In genomic region chr17:34358631-34359030, GRCh38 we compare ENCODE assay signal across 34 cellular contexts. TPM values are rescaled to one million over a fixed set of nuclear protein-coding genes. Genes with fewer than 3 reads are reported as not detected.
"Had no signal": no experiment of that assay in that cellular context is flagged by ENCODE, and none has a peak within 500 bp of the region (broad histone marks: within the 10 kb centered on the region; RNA-seq: fewer than 3 reads in every experiment).

No MANE protein-coding gene starts in this region.

- H3K4me1 Mint-ChIP-seq: mesothelial cell of epicardium; naive B cell; natural killer cell; nephron progenitor cell; stimulated activated naive CD8-positive, alpha-beta T cell treated with anti-CD3 and anti-CD28 coated beads, Interleukin-15, amount 100 ng/mL, for 72 hours had no signal

- H3K4me3 ChIP-seq: left ventricle myocardium inferior, lung, ovary, right atrium auricular region, right lobe of liver, smooth muscle cell, tibial nerve, upper lobe of left lung, vagina had no signal

- H3K9me3 ChIP-seq: ovary, right lobe of liver, tibial nerve, upper lobe of left lung, vagina had no signal

- H3K27ac ChIP-seq: left ventricle myocardium inferior, ovary, right atrium auricular region, right lobe of liver, tibial nerve, upper lobe of left lung, vagina had no signal

- H3K36me3 Mint-ChIP-seq: immature natural killer cell, mesothelial cell of epicardium, naive B cell, natural killer cell had no signal

- H3K36me3 ChIP-seq: left ventricle myocardium inferior, ovary, right atrium auricular region, right lobe of liver, tibial nerve, upper lobe of left lung, vagina had no signal

- DNase-seq: hypothalamus; immature natural killer cell; left ventricle myocardium inferior; mesendoderm; naive B cell; natural killer cell; nephron progenitor cell; ovary; right lobe of liver; stimulated activated CD4-positive, alpha-beta T cell treated with anti-CD3 and anti-CD28 coated beads, Interleukin-1b, Interleukin-23, amount 100 ng/mL, for 48 hours; stimulated activated CD4-positive, alpha-beta T cell treated with anti-CD3 and anti-CD28 coated beads, Interleukin-2, amount 100 ng/mL, for 48 hours; stimulated activated CD4-positive, alpha-beta T cell treated with anti-CD3 and anti-CD28 coated beads, Interleukin-4, amount 100 ng/mL, for 4 hours; stimulated activated CD8-positive, alpha-beta memory T cell treated with anti-CD3 and anti-CD28 coated beads, Interleukin-4, amount 100 ng/mL, for 48 hours; stimulated activated naive CD4-positive, alpha-beta T cell treated with Interleukin-2 at 50 U/mL for 16 hours; stimulated activated naive CD8-positive, alpha-beta T cell treated with anti-CD3 and anti-CD28 coated beads, Interleukin-15, amount 100 ng/mL, for 72 hours; substantia nigra; upper lobe of left lung had no signal

- H3K4me3 Mint-ChIP-seq: immature natural killer cell; mesothelial cell of epicardium; naive B cell; natural killer cell; nephron progenitor cell; stimulated activated memory B cell treated with anti-CD40 and anti-IgM and Interleukin-4, amounts not matched to agents 10 μg/mL and 1 μg/mL and 100 μg/mL, for 72 hours; stimulated activated naive CD8-positive, alpha-beta T cell treated with anti-CD3 and anti-CD28 coated beads, Interleukin-15, amount 100 ng/mL, for 72 hours had no signal

- ATAC-seq: natural killer cell; right lobe of liver; stimulated activated memory B cell treated with anti-CD40 and anti-IgM and Interleukin-4, amounts not matched to agents 10 μg/mL and 1 μg/mL and 100 μg/mL, for 72 hours; stimulated activated naive CD8-positive, alpha-beta T cell treated with anti-CD3 and anti-CD28 coated beads, Interleukin-15, amount 100 ng/mL, for 72 hours had no signal

- H3K4me1 ChIP-seq: right lobe of liver, vagina had no signal

- H3K27ac Mint-ChIP-seq: immature natural killer cell; mesothelial cell of epicardium; natural killer cell; nephron progenitor cell; progenitor cell of endocrine pancreas; stimulated activated memory B cell treated with anti-CD40 and anti-IgM and Interleukin-4, amounts not matched to agents 10 μg/mL and 1 μg/mL and 100 μg/mL, for 72 hours; stimulated activated naive CD8-positive, alpha-beta T cell treated with anti-CD3 and anti-CD28 coated beads, Interleukin-15, amount 100 ng/mL, for 72 hours had no signal

- H3K27me3 ChIP-seq: ovary, right atrium auricular region, right lobe of liver, tibial nerve, upper lobe of left lung, vagina had no signal

- H3K9me3 Mint-ChIP-seq: immature natural killer cell; natural killer cell; stimulated activated naive CD8-positive, alpha-beta T cell treated with anti-CD3 and anti-CD28 coated beads, Interleukin-15, amount 100 ng/mL, for 72 hours had no signal

- H3K4me2 ChIP-seq: smooth muscle cell had no signal

RNA-seq across cellular contexts. Expression of gene CCL13, which starts 2.4 kb away (rescaled TPM):
- total RNA-seq: kidney epithelial cell, mesothelial cell of epicardium, mononuclear cell, natural killer cell, progenitor cell of endocrine pancreas, pulmonary artery endothelial cell, renal cortical epithelial cell, smooth muscle cell had no signal

RNA-seq across cellular contexts. Expression of gene CCL1, which starts 4.4 kb away (rescaled TPM):
- total RNA-seq: kidney epithelial cell, left ventricle myocardium inferior, lower leg skin, lung, mesothelial cell of epicardium, mononuclear cell, natural killer cell, omental fat pad, ovary, progenitor cell of endocrine pancreas, pulmonary artery endothelial cell, renal cortical epithelial cell, right atrium auricular region, right lobe of liver, skeletal muscle tissue, smooth muscle cell, temporal lobe, tibial nerve, upper lobe of left lung, urinary bladder, vagina had no signal

RNA-seq across cellular contexts. Expression of gene CCL8, which starts 39.4 kb away (rescaled TPM):
- total RNA-seq: kidney epithelial cell, lower leg skin, mesothelial cell of epicardium, mononuclear cell, natural killer cell, progenitor cell of endocrine pancreas, pulmonary artery endothelial cell, renal cortical epithelial cell, smooth muscle cell, tibial nerve had no signal
